Comparison of ENCODE assay signal across 8 cellular contexts in the genomic region with DNA sequence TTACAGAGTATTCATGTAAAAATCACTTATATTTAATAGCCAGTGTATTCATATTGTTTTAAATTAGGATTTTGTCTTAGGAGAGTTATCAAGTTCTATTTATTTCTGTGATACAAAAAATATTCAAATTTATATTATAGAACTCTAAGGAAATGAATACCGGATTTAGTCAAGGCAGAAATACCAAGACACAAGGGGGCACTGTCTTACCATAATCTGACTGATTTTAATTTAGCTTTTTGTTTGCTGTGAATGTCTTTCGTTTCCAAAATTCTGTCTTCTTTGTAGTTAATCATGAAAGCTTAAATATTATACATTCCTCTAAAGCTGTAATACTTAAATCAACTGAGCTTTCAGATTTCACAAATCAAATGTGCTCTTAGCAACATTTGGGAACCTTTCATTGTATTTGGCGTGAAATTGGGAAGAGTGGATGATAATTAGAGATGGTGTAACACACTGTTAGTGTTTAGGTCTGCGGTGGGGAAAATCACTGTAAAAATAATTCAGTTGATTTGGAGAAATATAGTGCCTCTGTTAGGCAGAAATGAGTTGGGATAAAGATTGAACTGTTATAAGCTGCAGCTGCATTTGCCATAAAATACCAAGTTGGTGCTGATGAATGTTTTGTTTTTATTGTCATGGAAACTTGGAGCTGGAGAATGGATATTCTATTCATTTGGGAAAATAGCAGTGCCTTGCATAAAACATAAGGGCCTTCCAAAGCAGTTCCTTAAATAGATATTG.
A peak's percentile ranks its signal among the peaks of the same experiment; 100 is the strongest.
DNase-seq lines count a peak whose midpoint lies in the region; ATAC-seq and TF ChIP-seq lines count a peak whose summit lies in the region.

No MANE protein-coding gene starts in this region.

- no peaks in the 10 kb centered on the region for H3K23me2 ChIP-seq in H9 (ENCODE audit: insufficient read length, low read depth, low read length, poor library complexity, severe bottlenecking)

- no peaks in the 10 kb centered on the region for H3K79me2 ChIP-seq in H9 (ENCODE audit: insufficient read depth, low read length)

- H2BK20ac ChIP-seq in H9 (ENCODE audit: low read depth, low read length, poor library complexity, severe bottlenecking) = no peak overlapping the region

- no peak overlapping the region for H4K5ac ChIP-seq in H9 (ENCODE audit: insufficient read length, low read depth, low read length)

- ATAC-seq in T-helper 17 cell = no peak

- no peak overlapping the region for H3K27ac ChIP-seq in H9 (ENCODE audit: insufficient read length, low read depth, low read length)
- H3K27ac ChIP-seq in caudate nucleus (ENCODE audit: low read depth, low read length) = peak overlapping the region; percentile 67
- peak overlapping the region; percentile 1 to 49 (median 24) for H3K27ac ChIP-seq in transverse colon
- no peak overlapping the region for H3K27ac ChIP-seq in effector memory CD4-positive, alpha-beta T cell (ENCODE audit: insufficient read depth, low read length, poor library complexity, severe bottlenecking)

- H4K8ac ChIP-seq in H9 (replicated peaks; ENCODE audit: insufficient read length, low read depth, low read length) = no peak overlapping the region

- no peak overlapping the region for H3K18ac ChIP-seq in H9 (ENCODE audit: insufficient read length, low read depth, low read length)

- TF ChIP-seq CTCF in AG09309 (IDR thresholded peaks at IDR 0.05; ENCODE audit: control insufficient read depth, insufficient read depth, low read depth, low read length, missing control alignments) = peak; percentile 55
- TF ChIP-seq CTCF in H9 (conservative IDR thresholded peaks at IDR 0.05) = peak; percentile 89
- peak; percentile 64 to 73 (median 68) for TF ChIP-seq CTCF in transverse colon (IDR thresholded peaks at IDR 0.05)

- H3K56ac ChIP-seq in H9 (ENCODE audit: insufficient read length, low read depth, low read length) = no peak overlapping the region

- no peak overlapping the region for H3K4ac ChIP-seq in H9 (ENCODE audit: low read depth, low read length)

- 100% methylated on average over 2 of the region's 4 CpGs for WGBS in H9 (ENCODE audit: extremely low coverage, insufficient read length, low lambda C conversion rate)
- 16 to 18% methylated on average over 4 of the region's 4 CpGs for WGBS in transverse colon (ENCODE audit: low coverage in 1 of 2), 2 donors

- H2BK120ac ChIP-seq in H9 (ENCODE audit: low read depth, low read length, poor library complexity, severe bottlenecking) = no peak overlapping the region

- H3K27me3 ChIP-seq in H9 (ENCODE audit: insufficient read depth, low read length) (no peaks in the 10 kb centered on the region), transverse colon (no peaks in the 10 kb centered on the region)
- no peaks in the 10 kb centered on the region for H3K27me3 ChIP-seq in effector memory CD4-positive, alpha-beta T cell (replicated peaks; ENCODE audit: control insufficient read depth, insufficient read depth, low read length, poor library complexity, severe bottlenecking)

- no peak overlapping the region for H3K14ac ChIP-seq in H9 (ENCODE audit: insufficient read depth, low read length)

- H3T11ph ChIP-seq in H9 (ENCODE audit: low read length) = no peak overlapping the region

- H3K4me2 ChIP-seq in H9 (ENCODE audit: insufficient read depth, insufficient read length, low read length) = no peak overlapping the region

- H3K4me1 ChIP-seq in H9 (ENCODE audit: insufficient read depth, low read length) = peaks cover 2% of the 10 kb centered on the region; the same call in 1 of the 2 replicates
- H3K4me1 ChIP-seq in transverse colon = peaks cover 0 to 35% (median 15%) of the 10 kb centered on the region in 4 donors
- no peaks in the 10 kb centered on the region for H3K4me1 ChIP-seq in effector memory CD4-positive, alpha-beta T cell (ENCODE audit: control insufficient read depth, insufficient read depth, low read length, poor library complexity, severe bottlenecking)

- no peak overlapping the region for H2AK5ac ChIP-seq in H9 (ENCODE audit: insufficient read length, low read length)

- TF ChIP-seq EP300 in transverse colon (IDR thresholded peaks at IDR 0.05; ENCODE audit: low read depth) = no peak

- in situ Hi-C loops in transverse colon (cut with MboI; ENCODE audit: low pct_ligation_motif_present in 1 of 4, low pct_unique_long_range_greater_than_20kb in 1 of 4, low sequenced_read_pairs in 3 of 4) = loop anchor here (10.0 to 25.0 kb wide), 4 partner anchors 68 to 659 kb away; a partner anchor contains a TSS

- TF ChIP-seq POLR2A in transverse colon (IDR thresholded peaks at IDR 0.05) = no peak

- no peak overlapping the region; the same call in 1 of the 2 replicates for H3K4me3 ChIP-seq in AG09309 (ENCODE audit: control insufficient read depth, low read depth, low read length)
- H3K4me3 ChIP-seq in transverse colon = no peak overlapping the region
- H3K4me3 ChIP-seq in effector memory CD4-positive, alpha-beta T cell (ENCODE audit: insufficient read depth, low read depth, low read length, poor library complexity, severe bottlenecking) = no peak overlapping the region

- intact Hi-C loops in transverse colon (cut with DNase I; ENCODE audit: low total_unique reads) = no loop called here

- H3K79me1 ChIP-seq in H9 (ENCODE audit: insufficient read depth, low read depth, low read length, poor library complexity, severe bottlenecking) = peaks cover 2% of the 10 kb centered on the region

- H3K9me3 ChIP-seq in H9 (ENCODE audit: control insufficient read depth, low read depth, low read length) = no peaks in the 10 kb centered on the region
- H3K9me3 ChIP-seq in transverse colon = no peaks in the 10 kb centered on the region
- H3K9me3 ChIP-seq in T-helper 17 cell (ENCODE audit: control insufficient read depth, low read length, poor library complexity, severe bottlenecking) = no peaks in the 10 kb centered on the region
- H3K9me3 ChIP-seq in effector memory CD4-positive, alpha-beta T cell (ENCODE audit: control insufficient read depth, low read length) = no peaks in the 10 kb centered on the region

- DNase-seq in AG09309 (ENCODE audit: low read depth) (peak; percentile 45), H9 (no peak), NCI-H526 treated with DMSO at 0.1 percent for 48 hours (lab: John Stamatoyannopoulos, UW) (peak; percentile 57), caudate nucleus (lab: John Stamatoyannopoulos, UW) (peak in 2 of 61 donors; percentile 3 to 7), left kidney (ENCODE audit: low read depth, low spot score) (peak; percentile 72), transverse colon (no peak), T-helper 17 cell (no peak)
- no peak for DNase-seq in effector memory CD4-positive, alpha-beta T cell

- H4K91ac ChIP-seq in H9 (ENCODE audit: insufficient read length, low read depth, low read length) = no peak overlapping the region

- no peak overlapping the region for H2BK12ac ChIP-seq in H9 (ENCODE audit: insufficient read length, low read depth, low read length)

- H3K23ac ChIP-seq in H9 (ENCODE audit: insufficient read length, low read depth, low read length) = no peak overlapping the region

- no peaks in the 10 kb centered on the region; the same call in 1 of the 2 replicates for H3K27me3 Mint-ChIP-seq in H9 (ENCODE audit: low read depth)
- H3K27me3 Mint-ChIP-seq in T-helper 17 cell = no peaks in the 10 kb centered on the region

- no peaks in the 10 kb centered on the region for H3K36me3 ChIP-seq in transverse colon
- no peaks in the 10 kb centered on the region for H3K36me3 ChIP-seq in effector memory CD4-positive, alpha-beta T cell (ENCODE audit: control insufficient read depth, insufficient read depth, low read length)

- no peaks in the 10 kb centered on the region for H4K20me1 ChIP-seq in H9 (ENCODE audit: control insufficient read depth, insufficient read depth, insufficient read length)

- H3K36me3 Mint-ChIP-seq in H9 (ENCODE audit: insufficient read depth in 1 of 3, low read depth in 3 of 3) (peaks cover 13 to 18% (median 14%) of the 10 kb centered on the region in 3 experiments), T-helper 17 cell (ENCODE audit: low read depth) (no peaks in the 10 kb centered on the region)

- peaks cover 8 to 9% of the 10 kb centered on the region in 2 experiments; a peak in 3 of 5 replicates for H3K9me3 Mint-ChIP-seq in H9

- no peak overlapping the region for H3K9ac ChIP-seq in H9 (ENCODE audit: extremely low read depth, insufficient read length, low read length)

- no peak overlapping the region for H2BK5ac ChIP-seq in H9 (ENCODE audit: insufficient read length, low read length)

- H2AFZ ChIP-seq in H9 (ENCODE audit: low read length) = no peak overlapping the region

- H3K4me3 Mint-ChIP-seq in H9 (peak overlapping the region in 1 of 2 experiments; percentile 8; a peak in 2 of 5 replicates), T-helper 17 cell (no peak overlapping the region)

- H3K4me1 Mint-ChIP-seq in H9 (peaks cover 15 to 20% of the 10 kb centered on the region in 2 experiments), T-helper 17 cell (peaks cover 8% of the 10 kb centered on the region)

- no peak overlapping the region for H2BK15ac ChIP-seq in H9 (ENCODE audit: low read depth, low read length)

- H3K27ac Mint-ChIP-seq in H9 = peak overlapping the region; percentile 59 to 95 (median 84); a peak in 6 of 7 replicates
- no peak overlapping the region for H3K27ac Mint-ChIP-seq in T-helper 17 cell

Comparison
In these comparisons a context has a peak if more than half of its experiments do, and no peak if none do; other contexts are left out.
1. DNase-seq: peak in AG09309 (single experiment), NCI-H526 treated with DMSO at 0.1 percent for 48 hours (single experiment) and left kidney (single experiment); none in H9 (single experiment), transverse colon (single experiment), T-helper 17 cell (0 of 3) and effector memory CD4-positive, alpha-beta T cell (0 of 3).
2. H3K27ac ChIP-seq: peak in caudate nucleus (single experiment) and transverse colon (4 of 4); none in H9 (single experiment) and effector memory CD4-positive, alpha-beta T cell (single experiment).
3. Peak in every context shown above with its lines, with median percentiles within 50 percentile points of each other: CTCF ChIP-seq.